In genomic region chr4:81030617-81031388, GRCh38 we compare ENCODE assay signal across 1 cellular context.
TF ChIP-seq lines count a peak whose summit lies in the region.

Gene BMP3, plus strand, starts transcription at chr4:81030708. Its CDS starts 577 bp downstream, at chr4:81031285.

TF ChIP-seq in HEK293, 187 proteins besides CTCF, POLR2A, EP300 and RAD21 (continued from another document):
- peak; percentile 52; the same call in 1 of the 2 replicates for TF ChIP-seq ZNF362 (tag by site-specific recombination; IDR thresholded peaks at IDR 0.05)
- peak; percentile 57; the same call in 1 of the 2 replicates for TF ChIP-seq ZNF394 (tag by site-specific recombination; IDR thresholded peaks at IDR 0.05; ENCODE audit: borderline replicate concordance)
- TF ChIP-seq PATZ1 (tag by site-specific recombination; IDR thresholded peaks at IDR 0.05) = no peak; the same call in none of the 2 replicates
- peak; percentile 96 for TF ChIP-seq ZSCAN4 (tag by site-specific recombination; IDR thresholded peaks at IDR 0.05)
- no peak for TF ChIP-seq ZNF837 (tag by site-specific recombination; IDR thresholded peaks at IDR 0.05)
- TF ChIP-seq FEZF1 (tag by site-specific recombination; IDR thresholded peaks at IDR 0.05) = 0 out of 2 replicates have a peak, but pooled peaks have one; percentile 37
- TF ChIP-seq ZNF664 (tag by site-specific recombination; IDR thresholded peaks at IDR 0.05) = no peak
- TF ChIP-seq ZEB2 (tag by site-specific recombination; IDR thresholded peaks at IDR 0.05) = 0 out of 2 replicates have a peak, but pooled peaks have one; percentile 11
- no peak for TF ChIP-seq BCL11B (tag by site-specific recombination; IDR thresholded peaks at IDR 0.05; ENCODE audit: low read depth)
- TF ChIP-seq ZNF311 (tag by site-specific recombination; IDR thresholded peaks at IDR 0.05; ENCODE audit: borderline replicate concordance) = no peak
- no peak for TF ChIP-seq ZNF521 (tag by site-specific recombination; IDR thresholded peaks at IDR 0.05)
- no peak for TF ChIP-seq GLI2 (tag by site-specific recombination; IDR thresholded peaks at IDR 0.05; ENCODE audit: borderline replicate concordance, low read depth)
- no peak for TF ChIP-seq KLF8 (tag by site-specific recombination; IDR thresholded peaks at IDR 0.05)
- no peak for TF ChIP-seq ZNF221 (tag by site-specific recombination; IDR thresholded peaks at IDR 0.05; ENCODE audit: borderline replicate concordance)
- peak; percentile 85 for TF ChIP-seq ZBTB8A (tag by site-specific recombination; IDR thresholded peaks at IDR 0.05)
- TF ChIP-seq ZFP69B (tag by site-specific recombination; IDR thresholded peaks at IDR 0.05) = no peak
- no peak for TF ChIP-seq ZNF280D (tag by site-specific recombination; IDR thresholded peaks at IDR 0.05)
- peak; percentile 90 for TF ChIP-seq ZBTB26 (tag by site-specific recombination; optimal IDR thresholded peaks at IDR 0.05)
- TF ChIP-seq ZNF501 (tag by site-specific recombination; IDR thresholded peaks at IDR 0.05) = no peak
- TF ChIP-seq ZNF341 (tag by site-specific recombination; IDR thresholded peaks at IDR 0.05; ENCODE audit: low read depth) = 0 out of 2 replicates have a peak, but pooled peaks have one; percentile 43
- TF ChIP-seq ZNF768 (tag by site-specific recombination; IDR thresholded peaks at IDR 0.05) = no peak
